In the genomic region with DNA sequence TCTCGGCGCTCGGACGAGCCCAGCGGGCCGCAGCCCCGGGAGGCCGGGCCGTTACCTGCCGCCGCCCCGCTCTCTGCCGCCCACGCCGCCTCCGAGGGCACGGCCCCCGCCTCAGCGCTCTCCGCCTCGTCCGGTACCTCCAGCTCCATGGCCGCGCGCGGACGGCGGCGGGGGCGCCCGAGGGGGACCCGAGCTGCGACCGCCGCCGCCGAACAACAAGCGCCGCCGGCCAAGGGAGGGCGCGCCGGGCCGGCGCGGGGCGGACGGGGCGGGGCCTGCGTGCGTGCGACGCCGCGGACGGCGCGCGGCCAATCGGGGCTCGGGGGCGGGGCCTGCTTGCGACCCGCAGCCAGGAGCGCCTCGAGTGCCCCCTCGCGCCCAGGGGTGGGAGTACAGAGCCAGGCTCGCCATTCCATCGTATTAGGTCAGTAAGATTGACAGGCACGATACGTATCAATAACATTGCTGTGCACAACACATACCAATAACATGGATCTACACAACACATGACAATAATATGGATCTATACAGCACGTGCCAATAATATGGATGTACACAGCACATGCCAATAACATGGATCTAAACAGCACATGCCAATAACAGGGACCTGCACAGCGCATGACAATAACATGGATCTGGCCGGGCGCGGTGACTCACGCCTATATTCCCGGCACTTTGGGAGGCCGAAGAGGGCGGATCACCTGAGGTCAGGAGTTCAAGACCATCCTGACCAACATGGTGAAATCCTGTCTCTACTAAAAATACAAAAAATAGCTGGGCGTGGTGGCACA, we compare ENCODE assay signal across 7 cellular contexts. TPM values are rescaled to one million over a fixed set of nuclear protein-coding genes. Genes with fewer than 3 reads are reported as not detected.
DNase-seq lines count a peak whose midpoint lies in the region; ATAC-seq, FAIRE-seq and TF ChIP-seq lines count a peak whose summit lies in the region.

Gene PIP5K1C, minus strand, starts transcription at position 227 of the 791 bp plus-strand sequence. Its CDS starts 78 bp downstream, at position 149.

- H3K9ac ChIP-seq in GM12878 (ENCODE audit: control insufficient read depth, insufficient read depth, low read length) (peak within 1 kb of the TSS; percentile 80), iPS-15b (ENCODE audit: low read depth, low read length) (peak within 1 kb of the TSS; percentile 65), skeletal muscle satellite cell (ENCODE audit: low read depth, low read length) (peak within 1 kb of the TSS; percentile 85)

- intact Hi-C loops in GM12878 (cut with micrococcal nuclease; ENCODE audit: unreplicated experiment), result no loop called here

- peak within 1 kb of the TSS; percentile 55 for H2AFZ ChIP-seq in GM12878 (ENCODE audit: control insufficient read depth, low read depth, low read length)

- no peaks in the 10 kb centered on the region for H4K20me1 ChIP-seq in GM12878 (ENCODE audit: control insufficient read depth, insufficient read depth)

- RAD21 ChIA-PET in GM12878 (lab: Charles Lee; ENCODE audit: unreplicated experiment), result interaction anchor here (1.4 to 1.6 kb wide), 2 partner anchors 11 to 27 kb away, joined by 3 to 5 read pairs; no protein-coding TSS in a partner anchor

- ATAC-seq in GM18498 (IDR thresholded peaks at IDR 0.05; ENCODE audit: unreplicated experiment) (peak; percentile 87), HG02852 (IDR thresholded peaks at IDR 0.05; ENCODE audit: unreplicated experiment) (peak; percentile 81), GM12878 (peak; percentile 85)

- no TSS peak for BruUV-seq in GM12878 (replicated peaks; lab: Mats Ljungman, UMichigan)

- in situ Hi-C loops in GM12878 (cut with MboI), result loop anchor here (5.0 kb wide), 1 partner anchor 38 kb away; no protein-coding TSS in a partner anchor

- H3K27me3 ChIP-seq in GM12878 (replicated peaks in 1 of 2; ENCODE audit: control insufficient read depth in 2 of 2, insufficient read depth in 2 of 2, low read length in 1 of 2) (no peaks in the 10 kb centered on the region), iPS-15b (ENCODE audit: control insufficient read depth, insufficient read depth, low read length) (no peaks in the 10 kb centered on the region), skeletal muscle satellite cell (ENCODE audit: control insufficient read depth, insufficient read depth, low read length) (no peaks in the 10 kb centered on the region)

- SMC1A ChIA-PET in GM12878 (lab: Charles Lee; ENCODE audit: uncharacterized antibody, unreplicated experiment), result interaction anchor here (1.5 to 1.6 kb wide), 2 partner anchors 10 to 12 kb away, joined by 4 to 5 read pairs; no protein-coding TSS in a partner anchor

- DNase-seq in NCI-H146 treated with DMSO at 0.1 percent for 48 hours (lab: John Stamatoyannopoulos, UW; ENCODE audit: unreplicated experiment) (peak; percentile 48), T1000 (lab: John Stamatoyannopoulos, UW) (peak; percentile 84), GM12878 (ENCODE audit: low read depth, low spot score) (peak; percentile 47)

- no peaks in the 10 kb centered on the region for H3K9me3 ChIP-seq in GM12878 (replicated peaks; ENCODE audit: control insufficient read depth, insufficient read depth, low read length)
- no peaks in the 10 kb centered on the region for H3K9me3 ChIP-seq in iPS-15b (ENCODE audit: control insufficient read depth, insufficient read depth, low read length)
- no peaks in the 10 kb centered on the region for H3K9me3 ChIP-seq in skeletal muscle satellite cell (replicated peaks; ENCODE audit: low read length)

- TF ChIP-seq POLR2A in GM12878 (IDR thresholded peaks at IDR 0.05; ENCODE audit: low read depth, low read length), result peak; percentile 47; the same call in 1 of the 2 replicates

- peak; percentile 74 to 94 (median 78) for TF ChIP-seq CTCF in GM12878 (IDR thresholded peaks at IDR 0.05 in 2 of 3, conservative IDR thresholded peaks at IDR 0.05 in 1 of 3; ENCODE audit: control insufficient read depth in 2 of 3, extremely low read depth in 1 of 3, insufficient read depth in 1 of 3, low read depth in 3 of 3, low read length in 3 of 3)

- POLR2A ChIA-PET in GM12878 (lab: Charles Lee), result no interaction called here

- H3K4me3 ChIP-seq in GM12878 (peak within 1 kb of the TSS; percentile 88), iPS-15b (ENCODE audit: low read depth, low read length) (peak within 1 kb of the TSS; percentile 68), skeletal muscle satellite cell (ENCODE audit: low read length) (peak within 1 kb of the TSS; percentile 93)

- peak; percentile 78 for TF ChIP-seq RAD21 in GM12878 (IDR thresholded peaks at IDR 0.05; ENCODE audit: insufficient read depth, low read depth, low read length)

- no peak for TF ChIP-seq EP300 in GM12878 (IDR thresholded peaks at IDR 0.05; ENCODE audit: borderline replicate concordance in 1 of 2, control insufficient read depth in 1 of 2, low read depth in 2 of 2, low read length in 2 of 2)

- peak; percentile 83 for FAIRE-seq in GM12878 (lab: Jason Lieb, UNC)

- CTCF ChIA-PET in GM12878 (lab: Yijun Ruan, JAX), result interaction anchor here (0.6 to 3.8 kb wide), 9 partner anchors 10 to 145 kb away, joined by 3 to 22 read pairs (median 3); partner anchors contain the start of gene MRPL54

- no peaks in the 10 kb centered on the region for H3K36me3 ChIP-seq in GM12878 (ENCODE audit: control insufficient read depth in 2 of 2, insufficient read depth in 2 of 2, low read length in 1 of 2)
- no peaks in the 10 kb centered on the region for H3K36me3 ChIP-seq in iPS-15b (ENCODE audit: control insufficient read depth, insufficient read depth, low read length)
- no peaks in the 10 kb centered on the region for H3K36me3 ChIP-seq in skeletal muscle satellite cell (ENCODE audit: insufficient read depth, low read length)

- H3K27ac ChIP-seq in GM12878 (ENCODE audit: control insufficient read depth, insufficient read depth), result peak within 1 kb of the TSS; percentile 69

- peak within 1 kb of the TSS; percentile 89 for H3K4me2 ChIP-seq in GM12878 (ENCODE audit: control insufficient read depth, insufficient read depth)
- H3K4me2 ChIP-seq in skeletal muscle satellite cell (ENCODE audit: low read length), result peak within 1 kb of the TSS; percentile 89

- H3K79me2 ChIP-seq in GM12878 (ENCODE audit: control insufficient read depth, insufficient read depth, low read length), result peaks cover 30% of the 10 kb centered on the region

- H3K4me1 ChIP-seq in GM12878 (ENCODE audit: control insufficient read depth, insufficient read depth, low read length) (no peaks in the 10 kb centered on the region; the same call in 1 of the 2 replicates), iPS-15b (ENCODE audit: control insufficient read depth, insufficient read depth, low read length) (no peaks in the 10 kb centered on the region), skeletal muscle satellite cell (ENCODE audit: control insufficient read depth, insufficient read depth, low read length) (peaks cover 7% of the 10 kb centered on the region)

- 5% methylated on average over 40 of the region's 82 CpGs for WGBS in GM12878 (ENCODE audit: insufficient coverage, insufficient replicate concordance, low lambda C conversion rate, missing lambda C conversion rate)

TF ChIP-seq in GM12878, 131 proteins besides CTCF, POLR2A, EP300 and RAD21 (continues in another document):
- TF ChIP-seq SMAD1 (IDR thresholded peaks at IDR 0.05; ENCODE audit: low read depth, partially characterized antibody) (no peak), GABPA (IDR thresholded peaks at IDR 0.05; ENCODE audit: low read depth) (no peak), BACH1 (IDR thresholded peaks at IDR 0.05; ENCODE audit: borderline replicate concordance) (peak; percentile 68), BHLHE40 (IDR thresholded peaks at IDR 0.05; ENCODE audit: borderline replicate concordance in 1 of 2, low read depth in 2 of 2, low read length in 1 of 2) (peak in 1 of 2 experiments; percentile 54; a peak in 1 of 4 replicates), RAD51 (IDR thresholded peaks at IDR 0.05) (no peak)
- TF ChIP-seq, protein P1, sequence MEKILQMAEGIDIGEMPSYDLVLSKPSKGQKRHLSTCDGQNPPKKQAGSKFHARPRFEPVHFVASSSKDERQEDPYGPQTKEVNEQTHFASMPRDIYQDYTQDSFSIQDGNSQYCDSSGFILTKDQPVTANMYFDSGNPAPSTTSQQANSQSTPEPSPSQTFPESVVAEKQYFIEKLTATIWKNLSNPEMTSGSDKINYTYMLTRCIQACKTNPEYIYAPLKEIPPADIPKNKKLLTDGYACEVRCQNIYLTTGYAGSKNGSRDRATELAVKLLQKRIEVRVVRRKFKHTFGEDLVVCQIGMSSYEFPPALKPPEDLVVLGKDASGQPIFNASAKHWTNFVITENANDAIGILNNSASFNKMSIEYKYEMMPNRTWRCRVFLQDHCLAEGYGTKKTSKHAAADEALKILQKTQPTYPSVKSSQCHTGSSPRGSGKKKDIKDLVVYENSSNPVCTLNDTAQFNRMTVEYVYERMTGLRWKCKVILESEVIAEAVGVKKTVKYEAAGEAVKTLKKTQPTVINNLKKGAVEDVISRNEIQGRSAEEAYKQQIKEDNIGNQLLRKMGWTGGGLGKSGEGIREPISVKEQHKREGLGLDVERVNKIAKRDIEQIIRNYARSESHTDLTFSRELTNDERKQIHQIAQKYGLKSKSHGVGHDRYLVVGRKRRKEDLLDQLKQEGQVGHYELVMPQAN (conservative IDR thresholded peaks at IDR 0.05), result peak; percentile 75

RNA-seq across cellular contexts. Expression of gene PIP5K1C, which starts in this region (rescaled TPM):
- 29.0 and 34.7 TPM in 2 replicates for total RNA-seq in GM12878 (2013; cell fraction: nucleolus; rRNA removed)
- total RNA-seq in GM12878 (2014; rRNA removed) (4.5 and 6.0 TPM in 2 replicates), GM12878 (2014; rRNA removed; fragmentation: Illumina TruSeq; extraction: Trizol) (2.2 TPM in 2 replicates), GM12878 (2021) (19.0 and 19.6 TPM in 2 replicates)
- 3.4 TPM for polyA plus RNA-seq in GM12878 (2011; ENCODE audit: low read depth)
- polyA plus RNA-seq in GM12878 (2011; rRNA removed) (0.84 and 2.3 TPM in 2 replicates), GM12878 (2014; fragmentation: Illumina TruSeq; extraction: Trizol) (2.4 and 4.6 TPM in 2 replicates), GM12878 (2014; fragmentation: Nextera tagmentation; extraction: Ambion mirVana) (under 1 TPM; 0.39 to 0.46 TPM), GM12878 (2014; rRNA removed) (9.3 and 12.6 TPM in 2 replicates), GM12878 (2016; fragmentation: Nextera tagmentation; extraction: Ambion mirVana) (10 to 100 TPM in 1 of 2 experiments, 1 to 10 TPM in 1; 7.8 to 10.3 TPM)
- polyA plus RNA-seq in GM12878 (2011; cell fraction: cytosol; rRNA removed), result 3.4 and 3.6 TPM in 2 replicates
- 11.7 and 16.6 TPM in 2 replicates for polyA plus RNA-seq in GM12878 (2011; cell fraction: nucleus; rRNA removed)
- 12.8 and 13.0 TPM in 2 replicates for polyA plus RNA-seq in GM12878 (2012)
- 9.1 and 10.3 TPM in 2 replicates for polyA minus RNA-seq in GM12878 (2011; rRNA and poly(A)+ RNA removed)
- 7.8 and 10.0 TPM in 2 replicates for polyA minus RNA-seq in GM12878 (2011; cell fraction: cytosol; rRNA and poly(A)+ RNA removed)
- polyA minus RNA-seq in GM12878 (2011; cell fraction: nucleus; rRNA and poly(A)+ RNA removed), result 4.5 and 9.2 TPM in 2 replicates
- 18.8 and 22.1 TPM in 2 replicates for total RNA-seq in skeletal muscle satellite cell (2012; rRNA removed)

Comparison
In these comparisons a context has a peak if more than half of its experiments do, and no peak if none do; other contexts are left out.
1. Peak in every context shown above with its lines: DNase-seq, ATAC-seq, H3K4me3 ChIP-seq and H3K27ac ChIP-seq.